Comparison of ENCODE assay signal across 18 cellular contexts in the genomic region with DNA sequence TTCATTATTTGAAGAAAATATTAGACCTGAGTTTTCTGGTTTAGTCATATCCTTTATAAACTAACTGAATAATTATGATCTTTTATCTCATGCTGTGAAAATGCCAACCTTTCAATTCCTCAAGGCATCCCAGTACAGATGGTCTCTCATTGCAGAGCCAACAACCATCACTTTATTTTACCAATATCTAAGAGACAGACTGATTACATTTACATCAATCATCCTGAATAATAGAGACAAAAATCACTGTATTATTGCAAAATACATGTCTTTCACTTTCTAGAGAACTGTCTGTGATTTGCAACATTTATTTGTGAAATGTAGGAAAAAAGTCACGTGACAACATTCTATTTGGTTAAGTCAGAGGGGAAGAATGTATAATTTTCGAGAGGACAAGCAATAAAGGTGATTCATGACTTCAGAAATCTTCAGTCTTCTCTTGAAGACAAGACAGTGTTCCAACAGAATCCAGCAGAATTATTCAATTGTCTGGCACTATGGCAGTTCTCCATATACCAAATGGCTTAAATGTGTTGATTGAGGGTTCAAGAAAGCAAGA.
DNase-seq lines count a peak whose midpoint lies in the region; ATAC-seq and TF ChIP-seq lines count a peak whose summit lies in the region.
"Had no signal": no experiment of that assay in that cellular context is flagged by ENCODE, and none has a peak within 500 bp of the region (broad histone marks: within the 10 kb centered on the region; RNA-seq: fewer than 3 reads in every experiment).

No MANE protein-coding gene starts in this region.

- DNase-seq in AG20443 (ENCODE audit: low spot score), result peak; percentile 15
- DNase-seq in NCI-H69 (lab: John Stamatoyannopoulos, UW), result peak; percentile 92
- peak; percentile 90 for DNase-seq in choroid plexus epithelial cell (ENCODE audit: low read depth)
- peak; percentile 62 for DNase-seq in mesenchymal stem cell
- DNase-seq in posterior vena cava (ENCODE audit: low spot score), result no peak
- no peak for DNase-seq in lower leg skin (ENCODE audit: low spot score in 2 of 2)
- DNase-seq: activated CD4-positive, CD25-positive, alpha-beta regulatory T cell treated with anti-CD3 and anti-CD28 coated beads, Interleukin-2, amount 50 U/mL, for 72 hours; activated naive CD8-positive, alpha-beta T cell treated with anti-CD3 and anti-CD28 coated beads for 36 hours; colonic mucosa; esophagus squamous epithelium; NCI-H1694 treated with DMSO at 0.1 percent for 48 hours; NCI-H526; pancreas; RPMI8226 had no signal

- no peak overlapping the region for H3K14ac ChIP-seq in mesenchymal stem cell (ENCODE audit: low read length in 2 of 2)

- H3K4me3 ChIP-seq in choroid plexus epithelial cell (ENCODE audit: low read depth, low read length), result no peak overlapping the region
- no peak overlapping the region for H3K4me3 ChIP-seq in mesenchymal stem cell (ENCODE audit: insufficient read depth in 1 of 2, low read depth in 1 of 2, low read length in 2 of 2)
- no peak overlapping the region for H3K4me3 ChIP-seq in lower leg skin (ENCODE audit: low read depth, poor library complexity, severe bottlenecking)
- H3K4me3 ChIP-seq: colonic mucosa, esophagus squamous epithelium, pancreas had no signal

- H3K27ac ChIP-seq in mesenchymal stem cell (ENCODE audit: low read length, poor library complexity, severe bottlenecking), result peak overlapping the region; percentile 58
- H3K27ac ChIP-seq: C4-2B, colonic mucosa, esophagus squamous epithelium, KMS-11, pancreas had no signal

- H4K91ac ChIP-seq in mesenchymal stem cell (ENCODE audit: low read length), result no peak overlapping the region

- TF ChIP-seq CTCF in choroid plexus epithelial cell (conservative IDR thresholded peaks at IDR 0.05; ENCODE audit: low read depth, low read length) (no peak), lower leg skin (IDR thresholded peaks at IDR 0.05) (no peak)

- H3K4ac ChIP-seq in mesenchymal stem cell (ENCODE audit: low read depth in 1 of 2, low read length in 2 of 2), result no peak overlapping the region

- H3K36me3 ChIP-seq in mesenchymal stem cell (ENCODE audit: control insufficient read depth in 1 of 2, insufficient read depth in 2 of 2, low read depth in 1 of 2, low read length in 2 of 2), result peaks cover 0 to 8% of the 10 kb centered on the region in 2 experiments
- H3K36me3 ChIP-seq: colonic mucosa, esophagus squamous epithelium, pancreas had no signal

- H3K4me1 ChIP-seq in mesenchymal stem cell (ENCODE audit: control insufficient read depth, insufficient read depth, low read depth, low read length), result no peaks in the 10 kb centered on the region
- H3K4me1 ChIP-seq: colonic mucosa, esophagus squamous epithelium, pancreas had no signal

- ATAC-seq in GM18517 (IDR thresholded peaks at IDR 0.05; ENCODE audit: unreplicated experiment) (no peak), HG03442 (IDR thresholded peaks at IDR 0.05; ENCODE audit: unreplicated experiment) (no peak)
- ATAC-seq: pancreas had no signal

- no peak overlapping the region for H4K8ac ChIP-seq in mesenchymal stem cell (ENCODE audit: low read length)

- H2BK120ac ChIP-seq in mesenchymal stem cell (ENCODE audit: low read depth, low read length), result no peak overlapping the region

- no peak overlapping the region for H2AK5ac ChIP-seq in mesenchymal stem cell (ENCODE audit: low read length, severe bottlenecking)

- H3K23ac ChIP-seq in mesenchymal stem cell (ENCODE audit: low read length in 2 of 2), result no peak overlapping the region

- no peak overlapping the region for H2BK15ac ChIP-seq in mesenchymal stem cell (ENCODE audit: low read depth, poor library complexity, severe bottlenecking)

- no peak for TF ChIP-seq POLR2A in lower leg skin (IDR thresholded peaks at IDR 0.05)

- H2AFZ ChIP-seq in mesenchymal stem cell (ENCODE audit: low read depth, low read length), result no peak overlapping the region

- no peaks in the 10 kb centered on the region for H3K79me1 ChIP-seq in mesenchymal stem cell (replicated peaks; ENCODE audit: low read length, poor library complexity, severe bottlenecking)

- intact Hi-C loops in posterior vena cava (cut with DNase I), result no loop called here
- intact Hi-C loops in lower leg skin (cut with DNase I; ENCODE audit: low total_unique reads), result no loop called here

- WGBS in mesenchymal stem cell, result 8% methylated on average over 2 of the region's 2 CpGs
- WGBS in lower leg skin, 2 donors, result 19 to 24% methylated on average over 2 of the region's 2 CpGs

- H3K9ac ChIP-seq in mesenchymal stem cell (ENCODE audit: low read length), result no peak overlapping the region
- H3K9ac ChIP-seq: KMS-11 had no signal

- H3K18ac ChIP-seq in mesenchymal stem cell (ENCODE audit: low read depth in 1 of 2, low read length in 2 of 2), result no peak overlapping the region

- H2BK5ac ChIP-seq in mesenchymal stem cell (ENCODE audit: low read depth, low read length, poor library complexity, severe bottlenecking), result no peak overlapping the region

- H3K9me3 ChIP-seq in mesenchymal stem cell (ENCODE audit: control insufficient read depth, low read length), result no peaks in the 10 kb centered on the region
- H3K9me3 ChIP-seq: colonic mucosa, esophagus squamous epithelium, pancreas had no signal

- no peak overlapping the region for H3K4me2 ChIP-seq in mesenchymal stem cell (ENCODE audit: low read length, poor library complexity, severe bottlenecking)
- H3K4me2 ChIP-seq: KMS-11 had no signal

- H3K27me3 ChIP-seq in mesenchymal stem cell (ENCODE audit: control insufficient read depth in 1 of 2, insufficient read depth in 1 of 2, low read length in 2 of 2), result no peaks in the 10 kb centered on the region
- H3K27me3 ChIP-seq: colonic mucosa, esophagus squamous epithelium, pancreas had no signal

- no peak overlapping the region for H2BK12ac ChIP-seq in mesenchymal stem cell (ENCODE audit: low read length in 2 of 2)

Comparison
In these comparisons a context has a peak if more than half of its experiments do, and no peak if none do; other contexts are left out.
1. DNase-seq: peak in AG20443 (single experiment), NCI-H69 (single experiment), choroid plexus epithelial cell (single experiment) and mesenchymal stem cell (single experiment); none in posterior vena cava (single experiment) and lower leg skin (0 of 2).